ENCODE assay signal across 13 cellular contexts in the genomic region with DNA sequence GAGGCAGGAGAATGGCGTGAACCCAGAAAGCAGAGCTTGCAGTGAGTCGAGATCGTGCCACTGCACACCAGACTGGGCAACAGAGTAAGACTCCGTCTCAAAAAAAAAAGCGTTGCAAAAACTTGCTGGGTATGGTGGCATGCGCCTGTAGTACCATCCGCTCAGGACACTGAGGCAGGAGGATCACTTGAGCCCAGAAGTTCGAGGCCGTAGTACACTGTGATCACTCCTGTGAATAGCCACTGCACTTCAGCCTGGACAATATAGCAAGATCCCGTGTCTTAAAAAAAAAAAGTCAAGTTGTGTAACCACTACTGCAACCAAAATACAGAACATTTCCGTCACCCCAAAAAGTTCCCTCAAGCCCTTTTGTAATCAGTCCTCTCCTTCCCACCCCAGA. TPM values are rescaled to one million over a fixed set of nuclear protein-coding genes. Genes with fewer than 3 reads are reported as not detected.
DNase-seq lines count a peak whose midpoint lies in the region; ATAC-seq and TF ChIP-seq lines count a peak whose summit lies in the region.
"Had no signal": no experiment of that assay in that cellular context is flagged by ENCODE, and none has a peak within 500 bp of the region (broad histone marks: within the 10 kb centered on the region; RNA-seq: fewer than 3 reads in every experiment).

No MANE protein-coding gene starts in this region.

- peak overlapping the region; percentile 99 for H3K4me2 ChIP-seq in OCI-LY3 (ENCODE audit: low read length)
- H3K4me2 ChIP-seq in smooth muscle cell = peak overlapping the region; percentile 95

- WGBS in smooth muscle cell (ENCODE audit: low lambda C conversion rate) = over 99% methylated on average over 11 of the region's 11 CpGs

- H3K4me1 Mint-ChIP-seq in activated T-cell treated with anti-CD3 and anti-CD28 coated beads, Interleukin-2, amount 50 U/mL, for 4 hours (ENCODE audit: low read depth) = peaks cover 63% of the 10 kb centered on the region
- H3K4me1 Mint-ChIP-seq in effector memory CD8-positive, alpha-beta T cell (ENCODE audit: low read depth in 2 of 2) = peaks cover 44 to 48% of the 10 kb centered on the region in 2 donors

- H3K36me3 ChIP-seq in OCI-LY3 (replicated peaks; ENCODE audit: low read depth, low read length) (peaks cover 50% of the 10 kb centered on the region), smooth muscle cell (ENCODE audit: low read depth) (peaks cover 20% of the 10 kb centered on the region)

- no peaks in the 10 kb centered on the region for H3K9me3 Mint-ChIP-seq in activated T-cell treated with anti-CD3 and anti-CD28 coated beads, Interleukin-2, amount 50 U/mL, for 4 hours
- H3K9me3 Mint-ChIP-seq in effector memory CD8-positive, alpha-beta T cell = no peaks in the 10 kb centered on the region

- H3F3A ChIP-seq in smooth muscle cell (ENCODE audit: low read depth) = peaks cover 7% of the 10 kb centered on the region

- H3K79me2 ChIP-seq in OCI-LY3 (ENCODE audit: low read length) (peaks cover 72% of the 10 kb centered on the region), smooth muscle cell (ENCODE audit: low read depth) (peaks cover 71% of the 10 kb centered on the region)

- H3K27me3 Mint-ChIP-seq in activated T-cell treated with anti-CD3 and anti-CD28 coated beads, Interleukin-2, amount 50 U/mL, for 4 hours (ENCODE audit: low read depth) = no peaks in the 10 kb centered on the region
- H3K27me3 Mint-ChIP-seq in effector memory CD8-positive, alpha-beta T cell = no peaks in the 10 kb centered on the region

- H3K4me1 ChIP-seq in OCI-LY3 (ENCODE audit: low read length) (peaks cover 35% of the 10 kb centered on the region), smooth muscle cell (ENCODE audit: low read depth) (peaks cover 10% of the 10 kb centered on the region)

- H4K20me1 ChIP-seq in OCI-LY3 (ENCODE audit: insufficient read depth, low read length) = peaks cover 13% of the 10 kb centered on the region
- peaks cover 45% of the 10 kb centered on the region for H4K20me1 ChIP-seq in smooth muscle cell (ENCODE audit: low read depth)

- peak overlapping the region; percentile 92 for H3K4me3 ChIP-seq in OCI-LY3 (ENCODE audit: low read length)
- peak overlapping the region; percentile 86 for H3K4me3 ChIP-seq in smooth muscle cell

- H3K36me3 Mint-ChIP-seq in activated T-cell treated with anti-CD3 and anti-CD28 coated beads, Interleukin-2, amount 50 U/mL, for 4 hours (ENCODE audit: insufficient read depth) = peaks cover 33% of the 10 kb centered on the region
- peaks cover 64% of the 10 kb centered on the region for H3K36me3 Mint-ChIP-seq in effector memory CD8-positive, alpha-beta T cell (ENCODE audit: insufficient read depth)

- no peak for TF ChIP-seq CTCF in OCI-LY3 (IDR thresholded peaks at IDR 0.05; ENCODE audit: low read depth, low read length)
- TF ChIP-seq CTCF in smooth muscle cell (IDR thresholded peaks at IDR 0.05; ENCODE audit: borderline replicate concordance, insufficient read depth, poor library complexity, severe bottlenecking) = no peak
- no peak for TF ChIP-seq CTCF in GM20000 (IDR thresholded peaks at IDR 0.05; ENCODE audit: extremely low read depth, missing control alignments)

- H3K27ac ChIP-seq in OCI-LY3 (ENCODE audit: low read length) (peak overlapping the region; percentile 99), smooth muscle cell (ENCODE audit: low read depth) (peak overlapping the region; percentile 96)

- H3K27me3 ChIP-seq in OCI-LY3 (ENCODE audit: low read depth, low read length) = no peaks in the 10 kb centered on the region
- no peaks in the 10 kb centered on the region for H3K27me3 ChIP-seq in smooth muscle cell (ENCODE audit: low read depth)
- H3K27me3 ChIP-seq: body of pancreas, stomach had no signal

- DNase-seq in activated T-cell treated with anti-CD3 and anti-CD28 coated beads, Interleukin-2, amount 50 U/mL, for 4 hours = no peak
- DNase-seq in activated T-cell treated with anti-CD3 and anti-CD28 coated beads for 4 hours (no peak), smooth muscle cell (lab: John Stamatoyannopoulos, UW; ENCODE audit: unreplicated experiment) (no peak), dedifferentiated amniotic fluid mesenchymal stem cell (ENCODE audit: extremely low spot score) (no peak), AML-193 (lab: John Stamatoyannopoulos, UW) (no peak), GM20000 (ENCODE audit: low spot score) (no peak)
- no peak for DNase-seq in effector memory CD8-positive, alpha-beta T cell
- DNase-seq: activated CD4-positive, alpha-beta T cell treated with anti-CD3 and anti-CD28 coated beads, Interleukin-2, amount 50 U/mL, for 48 hours; body of pancreas; H7; SIG-M5; stomach had no signal

- peak overlapping the region; percentile 97 for H3K4me3 Mint-ChIP-seq in activated T-cell treated with anti-CD3 and anti-CD28 coated beads, Interleukin-2, amount 50 U/mL, for 4 hours
- H3K4me3 Mint-ChIP-seq in effector memory CD8-positive, alpha-beta T cell = peak overlapping the region; percentile 82 to 97

- no peak overlapping the region for H2AFZ ChIP-seq in OCI-LY3 (ENCODE audit: low read depth, low read length)
- H2AFZ ChIP-seq in smooth muscle cell (ENCODE audit: low read depth) = no peak overlapping the region

- H3K9ac ChIP-seq in OCI-LY3 (ENCODE audit: low read length) = peak overlapping the region; percentile 69
- H3K9ac ChIP-seq in smooth muscle cell (ENCODE audit: low read depth) = no peak overlapping the region

- H3K9me3 ChIP-seq in OCI-LY3 (ENCODE audit: insufficient read depth, low read length) (no peaks in the 10 kb centered on the region), smooth muscle cell (replicated peaks; ENCODE audit: low read depth) (no peaks in the 10 kb centered on the region)
- H3K9me3 ChIP-seq: body of pancreas, stomach had no signal

- peak overlapping the region; percentile 98 to 99 for H3K27ac Mint-ChIP-seq in effector memory CD8-positive, alpha-beta T cell

- no peak for ATAC-seq in activated T-cell treated with anti-CD3 and anti-CD28 coated beads, Interleukin-2, amount 50 U/mL, for 4 hours
- ATAC-seq in effector memory CD8-positive, alpha-beta T cell (replicated peaks) = no peak
- ATAC-seq: body of pancreas had no signal

RNA-seq across cellular contexts. Expression of a gene that starts 1.5 kb away (rescaled TPM):
- 100 to 1,000 TPM; 257 to 268 (median 264) TPM for total RNA-seq in activated T-cell treated with anti-CD3 and anti-CD28 coated beads, Interleukin-2, amount 50 U/mL, for 4 hours
- total RNA-seq in smooth muscle cell = 93.9 and 143 TPM in 2 replicates
- 128 and 130 TPM in 2 replicates for polyA plus RNA-seq in smooth muscle cell

RNA-seq across cellular contexts. Expression of a gene that starts 2.1 kb away (rescaled TPM):
- total RNA-seq in activated T-cell treated with anti-CD3 and anti-CD28 coated beads, Interleukin-2, amount 50 U/mL, for 4 hours = 10 to 100 TPM; 39.3 to 42.0 (median 40.2) TPM
- 50.9 and 51.8 TPM in 2 replicates for total RNA-seq in smooth muscle cell
- 72.5 and 79.6 TPM in 2 replicates for polyA plus RNA-seq in smooth muscle cell

RNA-seq across cellular contexts. Expression of a gene that starts 15.7 kb away (rescaled TPM):
- 10 to 100 TPM in 2 of 3 donors, 1 to 10 TPM in 1; 9.2 to 13.5 (median 11.1) TPM for total RNA-seq in activated T-cell treated with anti-CD3 and anti-CD28 coated beads, Interleukin-2, amount 50 U/mL, for 4 hours
- total RNA-seq in smooth muscle cell = 16.4 and 29.5 TPM in 2 replicates
- polyA plus RNA-seq in smooth muscle cell = 25.6 and 37.6 TPM in 2 replicates

RNA-seq across cellular contexts. Expression of a gene that starts 24.7 kb away (rescaled TPM):
- total RNA-seq in activated T-cell treated with anti-CD3 and anti-CD28 coated beads, Interleukin-2, amount 50 U/mL, for 4 hours = 10 to 100 TPM; 15.3 to 20.7 (median 15.7) TPM
- 3.9 and 6.4 TPM in 2 replicates for total RNA-seq in smooth muscle cell
- polyA plus RNA-seq in smooth muscle cell = 6.3 and 10.9 TPM in 2 replicates

RNA-seq across cellular contexts. Expression of a gene that starts 44.6 kb away (rescaled TPM):
- total RNA-seq in activated T-cell treated with anti-CD3 and anti-CD28 coated beads, Interleukin-2, amount 50 U/mL, for 4 hours = 10 to 100 TPM; 25.2 to 30.5 (median 28.8) TPM
- 13.4 and 16.0 TPM in 2 replicates for total RNA-seq in smooth muscle cell
- 22.3 and 24.6 TPM in 2 replicates for polyA plus RNA-seq in smooth muscle cell
